14 cellular contexts compared by ENCODE assay signal in the genomic region with DNA sequence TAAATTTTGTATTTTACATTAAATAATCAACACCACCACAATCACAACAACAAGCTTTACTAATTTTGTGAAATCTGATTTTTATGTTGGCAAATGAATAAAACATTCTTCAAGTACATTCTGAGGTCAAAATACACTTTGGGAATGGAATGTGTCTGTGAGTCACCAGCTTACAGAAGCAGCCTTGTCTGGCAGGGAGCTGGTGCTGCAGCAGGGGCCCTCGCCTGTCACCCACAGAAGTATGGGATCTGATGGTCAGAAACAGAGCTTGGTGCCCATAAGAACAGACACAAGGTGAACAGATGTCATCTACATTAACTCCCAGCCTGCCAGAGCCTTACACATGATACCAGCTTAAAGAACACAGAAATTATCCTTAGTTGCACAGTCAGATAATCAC.
A peak's percentile ranks its signal among the peaks of the same experiment; 100 is the strongest.
DNase-seq lines count a peak whose midpoint lies in the region; ATAC-seq and TF ChIP-seq lines count a peak whose summit lies in the region.
"Had no signal": no experiment of that assay in that cellular context is flagged by ENCODE, and none has a peak within 500 bp of the region (broad histone marks: within the 10 kb centered on the region; RNA-seq: fewer than 3 reads in every experiment).

No MANE protein-coding gene starts in this region.

- peak overlapping the region; percentile 65 for H3K27ac Mint-ChIP-seq in osteocyte (ENCODE audit: unreplicated experiment)
- H3K27ac Mint-ChIP-seq: memory B cell had no signal

- peak; percentile 21 for DNase-seq in ELR (ENCODE audit: low read depth)
- no peak for DNase-seq in RWPE2 (ENCODE audit: low spot score)
- DNase-seq in fibroblast of pulmonary artery (ENCODE audit: low read depth) = peak; percentile 10
- DNase-seq in osteocyte (ENCODE audit: extremely low spot score, unreplicated experiment) = no peak
- no peak for DNase-seq in activated CD8-positive, alpha-beta memory T cell treated with anti-CD3 and anti-CD28 coated beads for 24 hours
- DNase-seq in stimulated activated CD4-positive, alpha-beta T cell treated with anti-CD3 and anti-CD28 coated beads, Interleukin-1b, Interleukin-23, amount 100 ng/mL, for 48 hours = no peak
- DNase-seq: activated T-cell treated with anti-CD3 and anti-CD28 coated beads for 4 hours, NCI-H1694 had no signal

- no peaks in the 10 kb centered on the region for H3K9me3 Mint-ChIP-seq in osteocyte (ENCODE audit: unreplicated experiment)
- H3K9me3 Mint-ChIP-seq: memory B cell had no signal

- no peaks in the 10 kb centered on the region for H3K9me3 ChIP-seq in RWPE2 (ENCODE audit: severe bottlenecking)
- H3K9me3 ChIP-seq: breast epithelium, prostate gland, thoracic aorta had no signal

- no peak overlapping the region for H3K27ac ChIP-seq in RWPE2 (ENCODE audit: poor library complexity, severe bottlenecking)
- H3K27ac ChIP-seq: breast epithelium, prostate gland, thoracic aorta had no signal

- H3K27me3 ChIP-seq in RWPE2 (ENCODE audit: insufficient read depth, poor library complexity, severe bottlenecking) = no peaks in the 10 kb centered on the region
- H3K27me3 ChIP-seq: breast epithelium had no signal

- H3K36me3 Mint-ChIP-seq in osteocyte (ENCODE audit: unreplicated experiment) = no peaks in the 10 kb centered on the region
- H3K36me3 Mint-ChIP-seq: memory B cell had no signal

- no peaks in the 10 kb centered on the region for H3K4me1 ChIP-seq in RWPE2 (ENCODE audit: insufficient read depth, poor library complexity, severe bottlenecking)
- H3K4me1 ChIP-seq: breast epithelium, prostate gland had no signal

- TF ChIP-seq CTCF in RWPE2 (IDR thresholded peaks at IDR 0.05; ENCODE audit: poor library complexity, severe bottlenecking) = no peak
- no peak for TF ChIP-seq CTCF in fibroblast of pulmonary artery (IDR thresholded peaks at IDR 0.05; ENCODE audit: low read length, missing control alignments)
- TF ChIP-seq CTCF in osteocyte (IDR thresholded peaks at IDR 0.05) = no peak

- H3K4me1 Mint-ChIP-seq in osteocyte (ENCODE audit: unreplicated experiment) = peaks cover 69% of the 10 kb centered on the region
- H3K4me1 Mint-ChIP-seq: memory B cell had no signal

- H3K4me3 ChIP-seq in RWPE2 (ENCODE audit: severe bottlenecking) (no peak overlapping the region), fibroblast of pulmonary artery (replicated peaks; ENCODE audit: low read depth, low read length) (no peak overlapping the region)
- H3K4me3 ChIP-seq: breast epithelium, prostate gland, thoracic aorta had no signal

- H3K36me3 ChIP-seq in RWPE2 (ENCODE audit: low read depth) = no peaks in the 10 kb centered on the region
- H3K36me3 ChIP-seq: breast epithelium, prostate gland, thoracic aorta had no signal

- no peaks in the 10 kb centered on the region for H3K27me3 Mint-ChIP-seq in osteocyte (ENCODE audit: unreplicated experiment)
- H3K27me3 Mint-ChIP-seq: memory B cell had no signal

- peak; percentile 61; the same call in 2 of the 3 replicates for ATAC-seq in RWPE2 (ENCODE audit: low read depth)
- ATAC-seq in HG03095 (IDR thresholded peaks at IDR 0.05; ENCODE audit: unreplicated experiment) = no peak
- ATAC-seq in GM18867 (IDR thresholded peaks at IDR 0.05; ENCODE audit: unreplicated experiment) = no peak

- no peak overlapping the region for H3K4me3 Mint-ChIP-seq in osteocyte (ENCODE audit: unreplicated experiment)
- H3K4me3 Mint-ChIP-seq: memory B cell had no signal

Comparison
In these comparisons a context has a peak if more than half of its experiments do, and no peak if none do; other contexts are left out.
1. DNase-seq: peak in ELR (single experiment) and fibroblast of pulmonary artery (single experiment); none in RWPE2 (single experiment), osteocyte (single experiment), activated CD8-positive, alpha-beta memory T cell treated with anti-CD3 and anti-CD28 coated beads for 24 hours (single experiment) and stimulated activated CD4-positive, alpha-beta T cell treated with anti-CD3 and anti-CD28 coated beads, Interleukin-1b, Interleukin-23, amount 100 ng/mL, for 48 hours (single experiment).